ENCODE assay signal across 1 cellular context in the genomic region with DNA sequence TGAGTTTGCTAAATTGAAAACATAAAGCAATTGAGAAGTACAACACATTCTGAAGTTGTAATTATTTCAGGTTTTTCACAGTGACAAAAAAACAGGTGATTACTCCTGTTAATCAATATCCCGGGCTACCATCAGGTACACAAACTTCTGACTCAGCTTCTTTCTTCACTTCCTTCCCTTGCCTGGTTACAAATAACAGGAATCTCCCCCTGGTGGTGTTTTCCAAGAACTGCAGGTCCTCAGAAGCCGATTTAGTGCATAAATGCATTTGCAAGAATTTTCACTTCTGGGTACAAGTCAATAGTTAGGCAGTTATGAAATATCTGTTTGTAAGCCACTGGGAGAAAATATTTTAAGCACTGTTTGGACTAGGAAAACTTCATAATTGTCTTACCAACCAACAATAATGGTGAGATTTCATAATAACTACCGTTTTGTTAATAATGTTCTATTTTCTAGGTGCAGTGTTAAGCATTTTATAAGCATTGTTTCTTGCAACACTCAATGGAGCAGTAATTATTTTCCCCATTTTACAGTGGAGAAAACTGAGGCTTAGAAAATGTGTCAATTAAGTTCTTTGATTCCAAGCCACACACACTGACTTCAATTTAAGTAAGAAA.
TF ChIP-seq lines count a peak whose summit lies in the region.

No MANE protein-coding gene starts in this region.

TF ChIP-seq in K562, 482 proteins besides CTCF, POLR2A, EP300 and RAD21 (continued from another document and continues in another):
- TF ChIP-seq ESRRB (CRISPR knock-in tag; IDR thresholded peaks at IDR 0.05; ENCODE audit: borderline replicate concordance), result no peak
- TF ChIP-seq, protein P1, sequence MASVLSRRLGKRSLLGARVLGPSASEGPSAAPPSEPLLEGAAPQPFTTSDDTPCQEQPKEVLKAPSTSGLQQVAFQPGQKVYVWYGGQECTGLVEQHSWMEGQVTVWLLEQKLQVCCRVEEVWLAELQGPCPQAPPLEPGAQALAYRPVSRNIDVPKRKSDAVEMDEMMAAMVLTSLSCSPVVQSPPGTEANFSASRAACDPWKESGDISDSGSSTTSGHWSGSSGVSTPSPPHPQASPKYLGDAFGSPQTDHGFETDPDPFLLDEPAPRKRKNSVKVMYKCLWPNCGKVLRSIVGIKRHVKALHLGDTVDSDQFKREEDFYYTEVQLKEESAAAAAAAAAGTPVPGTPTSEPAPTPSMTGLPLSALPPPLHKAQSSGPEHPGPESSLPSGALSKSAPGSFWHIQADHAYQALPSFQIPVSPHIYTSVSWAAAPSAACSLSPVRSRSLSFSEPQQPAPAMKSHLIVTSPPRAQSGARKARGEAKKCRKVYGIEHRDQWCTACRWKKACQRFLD (CRISPR knock-in tag; IDR thresholded peaks at IDR 0.05), result no peak
- TF ChIP-seq ZNF174 (CRISPR knock-in tag; IDR thresholded peaks at IDR 0.05), result no peak
- TF ChIP-seq RBM22 (IDR thresholded peaks at IDR 0.05; ENCODE audit: low read depth, low read length, poor library complexity, severe bottlenecking), result no peak
- TF ChIP-seq, protein P2, sequence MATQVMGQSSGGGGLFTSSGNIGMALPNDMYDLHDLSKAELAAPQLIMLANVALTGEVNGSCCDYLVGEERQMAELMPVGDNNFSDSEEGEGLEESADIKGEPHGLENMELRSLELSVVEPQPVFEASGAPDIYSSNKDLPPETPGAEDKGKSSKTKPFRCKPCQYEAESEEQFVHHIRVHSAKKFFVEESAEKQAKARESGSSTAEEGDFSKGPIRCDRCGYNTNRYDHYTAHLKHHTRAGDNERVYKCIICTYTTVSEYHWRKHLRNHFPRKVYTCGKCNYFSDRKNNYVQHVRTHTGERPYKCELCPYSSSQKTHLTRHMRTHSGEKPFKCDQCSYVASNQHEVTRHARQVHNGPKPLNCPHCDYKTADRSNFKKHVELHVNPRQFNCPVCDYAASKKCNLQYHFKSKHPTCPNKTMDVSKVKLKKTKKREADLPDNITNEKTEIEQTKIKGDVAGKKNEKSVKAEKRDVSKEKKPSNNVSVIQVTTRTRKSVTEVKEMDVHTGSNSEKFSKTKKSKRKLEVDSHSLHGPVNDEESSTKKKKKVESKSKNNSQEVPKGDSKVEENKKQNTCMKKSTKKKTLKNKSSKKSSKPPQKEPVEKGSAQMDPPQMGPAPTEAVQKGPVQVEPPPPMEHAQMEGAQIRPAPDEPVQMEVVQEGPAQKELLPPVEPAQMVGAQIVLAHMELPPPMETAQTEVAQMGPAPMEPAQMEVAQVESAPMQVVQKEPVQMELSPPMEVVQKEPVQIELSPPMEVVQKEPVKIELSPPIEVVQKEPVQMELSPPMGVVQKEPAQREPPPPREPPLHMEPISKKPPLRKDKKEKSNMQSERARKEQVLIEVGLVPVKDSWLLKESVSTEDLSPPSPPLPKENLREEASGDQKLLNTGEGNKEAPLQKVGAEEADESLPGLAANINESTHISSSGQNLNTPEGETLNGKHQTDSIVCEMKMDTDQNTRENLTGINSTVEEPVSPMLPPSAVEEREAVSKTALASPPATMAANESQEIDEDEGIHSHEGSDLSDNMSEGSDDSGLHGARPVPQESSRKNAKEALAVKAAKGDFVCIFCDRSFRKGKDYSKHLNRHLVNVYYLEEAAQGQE (CRISPR knock-in tag; IDR thresholded peaks at IDR 0.05; ENCODE audit: low read depth), result no peak
- TF ChIP-seq FOXK2 (conservative IDR thresholded peaks at IDR 0.05 in 1 of 2, IDR thresholded peaks at IDR 0.05 in 1 of 2; ENCODE audit: low read depth in 2 of 2), result 0 out of 4 replicates have a peak, but pooled peaks of 1 of the 2 experiments have one; percentile 35
- TF ChIP-seq SPI1 (IDR thresholded peaks at IDR 0.05; ENCODE audit: borderline replicate concordance, low read depth, low read length), result peak; percentile 92
- TF ChIP-seq CAMTA2 (CRISPR knock-in tag; conservative IDR thresholded peaks at IDR 0.05), result no peak
- TF ChIP-seq TAL1 (IDR thresholded peaks at IDR 0.05), result peak; percentile 32; the same call in 1 of the 2 replicates
- no peak for TF ChIP-seq NCOA4 (IDR thresholded peaks at IDR 0.05; ENCODE audit: partially characterized antibody)
- peak; percentile 71 for TF ChIP-seq TEAD4 (IDR thresholded peaks at IDR 0.05; ENCODE audit: low read length)
- no peak for TF ChIP-seq TEAD4 (CRISPR knock-in tag; IDR thresholded peaks at IDR 0.05; ENCODE audit: borderline replicate concordance)
- TF ChIP-seq EHMT2 (IDR thresholded peaks at IDR 0.05), result no peak
- peak; percentile 92 for TF ChIP-seq MAFF (IDR thresholded peaks at IDR 0.05; ENCODE audit: low read length)
- TF ChIP-seq IFI16 (CRISPR knock-in tag; IDR thresholded peaks at IDR 0.05), result no peak
- TF ChIP-seq, protein P3, sequence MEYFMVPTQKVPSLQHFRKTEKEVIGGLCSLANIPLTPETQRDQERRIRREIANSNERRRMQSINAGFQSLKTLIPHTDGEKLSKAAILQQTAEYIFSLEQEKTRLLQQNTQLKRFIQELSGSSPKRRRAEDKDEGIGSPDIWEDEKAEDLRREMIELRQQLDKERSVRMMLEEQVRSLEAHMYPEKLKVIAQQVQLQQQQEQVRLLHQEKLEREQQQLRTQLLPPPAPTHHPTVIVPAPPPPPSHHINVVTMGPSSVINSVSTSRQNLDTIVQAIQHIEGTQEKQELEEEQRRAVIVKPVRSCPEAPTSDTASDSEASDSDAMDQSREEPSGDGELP (CRISPR knock-in tag; IDR thresholded peaks at IDR 0.05; ENCODE audit: borderline replicate concordance), result no peak
- no peak for TF ChIP-seq NR2C2 (CRISPR knock-in tag; IDR thresholded peaks at IDR 0.05)
- TF ChIP-seq NR2C2 (tag; IDR thresholded peaks at IDR 0.05), result no peak
- TF ChIP-seq GTF2E2 (tag; IDR thresholded peaks at IDR 0.05), result no peak
- TF ChIP-seq CEBPG (CRISPR knock-in tag; IDR thresholded peaks at IDR 0.05), result no peak
- TF ChIP-seq CEBPG (tag; conservative IDR thresholded peaks at IDR 0.05 in 1 of 2, IDR thresholded peaks at IDR 0.05 in 1 of 2), result peak; percentile 53 to 64; a peak in 3 of 4 replicates
- peak; percentile 75 for TF ChIP-seq FOSL1 (tag; conservative IDR thresholded peaks at IDR 0.05)
- TF ChIP-seq XRCC3 (IDR thresholded peaks at IDR 0.05), result no peak
- TF ChIP-seq BCOR (IDR thresholded peaks at IDR 0.05), result no peak
- TF ChIP-seq, protein P4, sequence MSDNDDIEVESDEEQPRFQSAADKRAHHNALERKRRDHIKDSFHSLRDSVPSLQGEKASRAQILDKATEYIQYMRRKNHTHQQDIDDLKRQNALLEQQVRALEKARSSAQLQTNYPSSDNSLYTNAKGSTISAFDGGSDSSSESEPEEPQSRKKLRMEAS (CRISPR knock-in tag; IDR thresholded peaks at IDR 0.05), result no peak
- no peak for TF ChIP-seq FOXK1 (CRISPR knock-in tag; IDR thresholded peaks at IDR 0.05; ENCODE audit: borderline replicate concordance)
- TF ChIP-seq, protein P5, sequence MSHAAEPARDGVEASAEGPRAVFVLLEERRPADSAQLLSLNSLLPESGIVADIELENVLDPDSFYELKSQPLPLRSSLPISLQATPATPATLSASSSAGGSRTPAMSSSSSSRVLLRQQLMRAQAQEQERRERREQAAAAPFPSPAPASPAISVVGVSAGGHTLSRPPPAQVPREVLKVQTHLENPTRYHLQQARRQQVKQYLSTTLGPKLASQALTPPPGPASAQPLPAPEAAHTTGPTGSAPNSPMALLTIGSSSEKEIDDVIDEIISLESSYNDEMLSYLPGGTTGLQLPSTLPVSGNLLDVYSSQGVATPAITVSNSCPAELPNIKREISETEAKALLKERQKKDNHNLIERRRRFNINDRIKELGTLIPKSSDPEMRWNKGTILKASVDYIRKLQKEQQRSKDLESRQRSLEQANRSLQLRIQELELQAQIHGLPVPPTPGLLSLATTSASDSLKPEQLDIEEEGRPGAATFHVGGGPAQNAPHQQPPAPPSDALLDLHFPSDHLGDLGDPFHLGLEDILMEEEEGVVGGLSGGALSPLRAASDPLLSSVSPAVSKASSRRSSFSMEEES (CRISPR knock-in tag; IDR thresholded peaks at IDR 0.05), result no peak
- no peak; a peak in 1 of 4 replicates for TF ChIP-seq MAZ (CRISPR knock-in tag; conservative IDR thresholded peaks at IDR 0.05 in 1 of 2, IDR thresholded peaks at IDR 0.05 in 1 of 2)
- TF ChIP-seq MCM7 (IDR thresholded peaks at IDR 0.05), result no peak
- TF ChIP-seq, protein P6, sequence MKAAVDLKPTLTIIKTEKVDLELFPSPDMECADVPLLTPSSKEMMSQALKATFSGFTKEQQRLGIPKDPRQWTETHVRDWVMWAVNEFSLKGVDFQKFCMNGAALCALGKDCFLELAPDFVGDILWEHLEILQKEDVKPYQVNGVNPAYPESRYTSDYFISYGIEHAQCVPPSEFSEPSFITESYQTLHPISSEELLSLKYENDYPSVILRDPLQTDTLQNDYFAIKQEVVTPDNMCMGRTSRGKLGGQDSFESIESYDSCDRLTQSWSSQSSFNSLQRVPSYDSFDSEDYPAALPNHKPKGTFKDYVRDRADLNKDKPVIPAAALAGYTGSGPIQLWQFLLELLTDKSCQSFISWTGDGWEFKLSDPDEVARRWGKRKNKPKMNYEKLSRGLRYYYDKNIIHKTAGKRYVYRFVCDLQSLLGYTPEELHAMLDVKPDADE (conservative IDR thresholded peaks at IDR 0.05; ENCODE audit: control insufficient read depth, low read depth, low read length), result no peak
- TF ChIP-seq ZNF121 (CRISPR knock-in tag; conservative IDR thresholded peaks at IDR 0.05), result no peak
- TF ChIP-seq KLF16 (IDR thresholded peaks at IDR 0.05), result peak; percentile 44; the same call in 1 of the 2 replicates
- peak; percentile 96 for TF ChIP-seq C11orf30 (IDR thresholded peaks at IDR 0.05; ENCODE audit: low read depth)
- TF ChIP-seq ZNF778 (CRISPR knock-in tag; IDR thresholded peaks at IDR 0.05), result no peak
- no peak for TF ChIP-seq SRSF7 (optimal IDR thresholded peaks at IDR 0.05; ENCODE audit: low read depth, low read length)
- no peak for TF ChIP-seq XRCC4 (IDR thresholded peaks at IDR 0.05; ENCODE audit: extremely low read depth, insufficient read depth, insufficient read length)
- TF ChIP-seq RCOR1 (IDR thresholded peaks at IDR 0.05; ENCODE audit: borderline replicate concordance in 1 of 2, low read depth in 2 of 2, low read length in 2 of 2), result peak in 1 of 2 experiments; percentile 46; a peak in 1 of 4 replicates
- TF ChIP-seq ZFP1 (CRISPR knock-in tag; IDR thresholded peaks at IDR 0.05), result no peak
- TF ChIP-seq RBM15 (IDR thresholded peaks at IDR 0.05; ENCODE audit: insufficient read depth, low read length), result no peak
- TF ChIP-seq SAP30 (IDR thresholded peaks at IDR 0.05; ENCODE audit: borderline replicate concordance, insufficient read depth, low read depth, low read length, poor library complexity, severe bottlenecking), result no peak
- TF ChIP-seq SMARCA4 (IDR thresholded peaks at IDR 0.05), result peak; percentile 51
- TF ChIP-seq, protein P7, sequence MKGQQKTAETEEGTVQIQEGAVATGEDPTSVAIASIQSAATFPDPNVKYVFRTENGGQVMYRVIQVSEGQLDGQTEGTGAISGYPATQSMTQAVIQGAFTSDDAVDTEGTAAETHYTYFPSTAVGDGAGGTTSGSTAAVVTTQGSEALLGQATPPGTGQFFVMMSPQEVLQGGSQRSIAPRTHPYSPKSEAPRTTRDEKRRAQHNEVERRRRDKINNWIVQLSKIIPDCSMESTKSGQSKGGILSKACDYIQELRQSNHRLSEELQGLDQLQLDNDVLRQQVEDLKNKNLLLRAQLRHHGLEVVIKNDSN (CRISPR knock-in tag; IDR thresholded peaks at IDR 0.05), result no peak
- TF ChIP-seq, protein P8, sequence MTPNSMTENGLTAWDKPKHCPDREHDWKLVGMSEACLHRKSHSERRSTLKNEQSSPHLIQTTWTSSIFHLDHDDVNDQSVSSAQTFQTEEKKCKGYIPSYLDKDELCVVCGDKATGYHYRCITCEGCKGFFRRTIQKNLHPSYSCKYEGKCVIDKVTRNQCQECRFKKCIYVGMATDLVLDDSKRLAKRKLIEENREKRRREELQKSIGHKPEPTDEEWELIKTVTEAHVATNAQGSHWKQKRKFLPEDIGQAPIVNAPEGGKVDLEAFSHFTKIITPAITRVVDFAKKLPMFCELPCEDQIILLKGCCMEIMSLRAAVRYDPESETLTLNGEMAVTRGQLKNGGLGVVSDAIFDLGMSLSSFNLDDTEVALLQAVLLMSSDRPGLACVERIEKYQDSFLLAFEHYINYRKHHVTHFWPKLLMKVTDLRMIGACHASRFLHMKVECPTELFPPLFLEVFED (CRISPR knock-in tag; conservative IDR thresholded peaks at IDR 0.05), result no peak
- TF ChIP-seq, protein P9, sequence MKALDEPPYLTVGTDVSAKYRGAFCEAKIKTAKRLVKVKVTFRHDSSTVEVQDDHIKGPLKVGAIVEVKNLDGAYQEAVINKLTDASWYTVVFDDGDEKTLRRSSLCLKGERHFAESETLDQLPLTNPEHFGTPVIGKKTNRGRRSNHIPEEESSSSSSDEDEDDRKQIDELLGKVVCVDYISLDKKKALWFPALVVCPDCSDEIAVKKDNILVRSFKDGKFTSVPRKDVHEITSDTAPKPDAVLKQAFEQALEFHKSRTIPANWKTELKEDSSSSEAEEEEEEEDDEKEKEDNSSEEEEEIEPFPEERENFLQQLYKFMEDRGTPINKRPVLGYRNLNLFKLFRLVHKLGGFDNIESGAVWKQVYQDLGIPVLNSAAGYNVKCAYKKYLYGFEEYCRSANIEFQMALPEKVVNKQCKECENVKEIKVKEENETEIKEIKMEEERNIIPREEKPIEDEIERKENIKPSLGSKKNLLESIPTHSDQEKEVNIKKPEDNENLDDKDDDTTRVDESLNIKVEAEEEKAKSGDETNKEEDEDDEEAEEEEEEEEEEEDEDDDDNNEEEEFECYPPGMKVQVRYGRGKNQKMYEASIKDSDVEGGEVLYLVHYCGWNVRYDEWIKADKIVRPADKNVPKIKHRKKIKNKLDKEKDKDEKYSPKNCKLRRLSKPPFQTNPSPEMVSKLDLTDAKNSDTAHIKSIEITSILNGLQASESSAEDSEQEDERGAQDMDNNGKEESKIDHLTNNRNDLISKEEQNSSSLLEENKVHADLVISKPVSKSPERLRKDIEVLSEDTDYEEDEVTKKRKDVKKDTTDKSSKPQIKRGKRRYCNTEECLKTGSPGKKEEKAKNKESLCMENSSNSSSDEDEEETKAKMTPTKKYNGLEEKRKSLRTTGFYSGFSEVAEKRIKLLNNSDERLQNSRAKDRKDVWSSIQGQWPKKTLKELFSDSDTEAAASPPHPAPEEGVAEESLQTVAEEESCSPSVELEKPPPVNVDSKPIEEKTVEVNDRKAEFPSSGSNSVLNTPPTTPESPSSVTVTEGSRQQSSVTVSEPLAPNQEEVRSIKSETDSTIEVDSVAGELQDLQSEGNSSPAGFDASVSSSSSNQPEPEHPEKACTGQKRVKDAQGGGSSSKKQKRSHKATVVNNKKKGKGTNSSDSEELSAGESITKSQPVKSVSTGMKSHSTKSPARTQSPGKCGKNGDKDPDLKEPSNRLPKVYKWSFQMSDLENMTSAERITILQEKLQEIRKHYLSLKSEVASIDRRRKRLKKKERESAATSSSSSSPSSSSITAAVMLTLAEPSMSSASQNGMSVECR (CRISPR knock-in tag; IDR thresholded peaks at IDR 0.05), result no peak
- no peak for TF ChIP-seq ARNT (IDR thresholded peaks at IDR 0.05)
- TF ChIP-seq MAFG (tag; conservative IDR thresholded peaks at IDR 0.05), result peak; percentile 94
- TF ChIP-seq ZNF24 (IDR thresholded peaks at IDR 0.05), result no peak
- TF ChIP-seq, protein P10, sequence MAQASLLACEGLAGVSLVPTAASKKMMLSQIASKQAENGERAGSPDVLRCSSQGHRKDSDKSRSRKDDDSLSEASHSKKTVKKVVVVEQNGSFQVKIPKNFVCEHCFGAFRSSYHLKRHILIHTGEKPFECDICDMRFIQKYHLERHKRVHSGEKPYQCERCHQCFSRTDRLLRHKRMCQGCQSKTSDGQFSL (CRISPR knock-in tag; IDR thresholded peaks at IDR 0.05), result no peak
- TF ChIP-seq, protein P10 (tag; IDR thresholded peaks at IDR 0.05), result no peak
- TF ChIP-seq ETV5 (CRISPR knock-in tag; IDR thresholded peaks at IDR 0.05; ENCODE audit: low read depth), result no peak
- no peak for TF ChIP-seq RUNX1 (IDR thresholded peaks at IDR 0.05; ENCODE audit: low read depth)
- TF ChIP-seq ZNF124 (CRISPR knock-in tag; IDR thresholded peaks at IDR 0.05), result no peak
